Comparison of ENCODE assay signal across 12 cellular contexts in genomic region chr2:113200236-113200635, GRCh38. TPM values are rescaled to one million over a fixed set of nuclear protein-coding genes. Genes with fewer than 3 reads are reported as not detected.
DNase-seq lines count a peak whose midpoint lies in the region; ATAC-seq and TF ChIP-seq lines count a peak whose summit lies in the region.
"Had no signal": no experiment of that assay in that cellular context is flagged by ENCODE, and none has a peak within 500 bp of the region (broad histone marks: within the 10 kb centered on the region; RNA-seq: fewer than 3 reads in every experiment).

No MANE protein-coding gene starts in this region.

- H3K4me3 ChIP-seq in Caco-2 (ENCODE audit: low read depth, low read length) (no peak overlapping the region), IMR-90 (ENCODE audit: insufficient read depth, low read depth, low read length) (no peak overlapping the region), brain microvascular endothelial cell (ENCODE audit: low read depth, low read length) (no peak overlapping the region)

- no peaks in the 10 kb centered on the region for H4K20me1 ChIP-seq in IMR-90 (ENCODE audit: insufficient read depth, low read length)

- H2BK20ac ChIP-seq in IMR-90 (ENCODE audit: low read depth, low read length): no peak overlapping the region

- no peak overlapping the region for H4K8ac ChIP-seq in IMR-90 (ENCODE audit: low read depth in 2 of 2, low read length in 2 of 2)

- POLR2A ChIA-PET in Caco-2 (lab: Charles Lee): interaction anchor here (2.3 kb wide), 1 partner anchor 35 kb away, joined by 16 read pairs; no protein-coding TSS in a partner anchor
- POLR2A ChIA-PET in IMR-90 (lab: Charles Lee; ENCODE audit: unreplicated experiment): no interaction called here

- no peak overlapping the region for H3K4me2 ChIP-seq in IMR-90 (ENCODE audit: low read depth, low read length)

- H3K9me3 Mint-ChIP-seq in Caco-2 (ENCODE audit: unreplicated experiment) (no peaks in the 10 kb centered on the region), neural crest cell (no peaks in the 10 kb centered on the region)

- no peak overlapping the region for H2BK120ac ChIP-seq in IMR-90 (ENCODE audit: low read depth, low read length)

- WGBS in IMR-90 (ENCODE audit: extremely low coverage in 2 of 2, insufficient read length in 1 of 2), 2 experiments: no CpG with 5 or more reads among the region's 4 CpGs

- H3K4me3 Mint-ChIP-seq in Caco-2 (ENCODE audit: unreplicated experiment) (peak overlapping the region; percentile 81), neural crest cell (peak overlapping the region; percentile 57)

- H3K36me3 Mint-ChIP-seq in Caco-2 (ENCODE audit: insufficient read depth, unreplicated experiment) (peaks cover 7% of the 10 kb centered on the region), neural crest cell (ENCODE audit: low read depth) (no peaks in the 10 kb centered on the region)

- no peaks in the 10 kb centered on the region for H3K79me1 ChIP-seq in IMR-90 (ENCODE audit: low read depth in 1 of 2, low read length in 2 of 2)

- CTCF ChIA-PET in Caco-2 (lab: Charles Lee): interaction anchor here (1.3 to 3.2 kb wide), 5 partner anchors 12 to 61 kb away, joined by 4 to 78 read pairs (median 27); no protein-coding TSS in a partner anchor
- CTCF ChIA-PET in IMR-90 (lab: Yijun Ruan, JAX): interaction anchor here (2.1 kb wide), 1 partner anchor 63 kb away, joined by 24 read pairs; no protein-coding TSS in a partner anchor

- no peak overlapping the region for H4K5ac ChIP-seq in IMR-90 (ENCODE audit: low read depth, low read length)

- H3K4ac ChIP-seq in IMR-90 (ENCODE audit: low read depth, low read length): no peak overlapping the region

- no peaks in the 10 kb centered on the region for H3K9me1 ChIP-seq in IMR-90 (ENCODE audit: insufficient read depth, low read length)

- H3K56ac ChIP-seq in IMR-90 (ENCODE audit: extremely low read depth, insufficient read depth, low read length): no peak overlapping the region

- H3K27me3 ChIP-seq in Caco-2 (replicated peaks; ENCODE audit: control insufficient read depth, insufficient read depth, low read length) (no peaks in the 10 kb centered on the region), IMR-90 (ENCODE audit: control insufficient read depth, insufficient read depth, low read length) (peaks cover 19% of the 10 kb centered on the region; the same call in 1 of the 2 replicates), brain microvascular endothelial cell (replicated peaks) (no peaks in the 10 kb centered on the region)

- H3K9me3 ChIP-seq in Caco-2 (no peaks in the 10 kb centered on the region), IMR-90 (ENCODE audit: control insufficient read depth, insufficient read depth, low read length) (no peaks in the 10 kb centered on the region)
- H3K9me3 ChIP-seq: psoas muscle had no signal

- H3K4me1 ChIP-seq in Caco-2 (peaks cover 22% of the 10 kb centered on the region), IMR-90 (ENCODE audit: control insufficient read depth, insufficient read depth, low read length) (no peaks in the 10 kb centered on the region)
- H3K4me1 ChIP-seq: psoas muscle had no signal

- H4K91ac ChIP-seq in IMR-90 (ENCODE audit: insufficient read depth, low read depth, low read length): no peak overlapping the region

- H3K14ac ChIP-seq in IMR-90 (replicated peaks; ENCODE audit: low read depth, low read length): no peak overlapping the region

- no peak overlapping the region for H3K27ac Mint-ChIP-seq in Caco-2 (ENCODE audit: unreplicated experiment)
- H3K27ac Mint-ChIP-seq in neural crest cell (ENCODE audit: unreplicated experiment): no peak overlapping the region

- no peak overlapping the region for H3K23ac ChIP-seq in IMR-90 (ENCODE audit: low read depth, low read length)

- H3K4me1 Mint-ChIP-seq in Caco-2 (ENCODE audit: low read depth, unreplicated experiment) (peaks cover 7% of the 10 kb centered on the region), neural crest cell (peaks cover 22% of the 10 kb centered on the region)

- H2AFZ ChIP-seq in IMR-90 (replicated peaks; ENCODE audit: low read length, poor library complexity): peak overlapping the region; percentile 59

- H3K27me3 Mint-ChIP-seq in Caco-2 (ENCODE audit: insufficient read depth, unreplicated experiment): no peaks in the 10 kb centered on the region
- peaks cover 12% of the 10 kb centered on the region for H3K27me3 Mint-ChIP-seq in neural crest cell (ENCODE audit: low read depth)

- H2AK9ac ChIP-seq in IMR-90 (replicated peaks; ENCODE audit: low read depth, low read length, poor library complexity): peak overlapping the region; percentile 87

- peak in 1 of 2 experiments; percentile 29 for DNase-seq in Caco-2
- no peak for DNase-seq in IMR-90
- no peak for DNase-seq in brain microvascular endothelial cell
- DNase-seq in neural crest cell (ENCODE audit: low read depth, low spot score): no peak
- DNase-seq in NCI-H146 (lab: John Stamatoyannopoulos, UW): no peak
- DNase-seq in retina: no peak
- DNase-seq: activated CD4-positive, alpha-beta T cell treated with anti-CD3 and anti-CD28 coated beads, Interleukin-2, amount 50 U/mL, for 48 hours; amygdala; NCI-H187; psoas muscle had no signal

- peak; percentile 8 to 26 for TF ChIP-seq CTCF in Caco-2 (IDR thresholded peaks at IDR 0.05; ENCODE audit: insufficient read depth in 1 of 2, low read depth in 1 of 2, low read length in 1 of 2, severe bottlenecking in 1 of 2, unreplicated experiment in 1 of 2)
- no peak for TF ChIP-seq CTCF in IMR-90 (conservative IDR thresholded peaks at IDR 0.05; ENCODE audit: low read depth, low read length)
- peak; percentile 29 for TF ChIP-seq CTCF in brain microvascular endothelial cell (IDR thresholded peaks at IDR 0.05; ENCODE audit: low read depth, low read length, missing control alignments)
- peak; percentile 31 for TF ChIP-seq CTCF in neural crest cell (conservative IDR thresholded peaks at IDR 0.05)

- no peak overlapping the region for H2AK5ac ChIP-seq in IMR-90 (ENCODE audit: low read depth, low read length)

- in situ Hi-C loops in IMR-90 (cut with MboI; ENCODE audit: low sequenced_read_pairs): no loop called here
- in situ Hi-C loops in brain microvascular endothelial cell (cut with HindIII; ENCODE audit: low pct_ligation_motif_present, low sequenced_read_pairs): no loop called here

- intact Hi-C loops in Caco-2 (cut with micrococcal nuclease; ENCODE audit: unreplicated experiment): no loop called here
- intact Hi-C loops in IMR-90 (cut with micrococcal nuclease): loop anchor here (5.0 kb wide), 1 partner anchor 192 kb away; no protein-coding TSS in a partner anchor

- no peak for TF ChIP-seq POLR2A in IMR-90 (IDR thresholded peaks at IDR 0.05; ENCODE audit: low read depth, low read length)

- no TSS peak for BruUV-seq in Caco-2 (replicated peaks; lab: Mats Ljungman, UMichigan)
- no TSS peak for BruUV-seq in IMR-90 (replicated peaks; lab: Mats Ljungman, UMichigan)

- no peaks in the 10 kb centered on the region; the same call in 1 of the 2 replicates for H3K36me3 ChIP-seq in Caco-2 (ENCODE audit: control insufficient read depth, insufficient read depth, low read length)
- H3K36me3 ChIP-seq in IMR-90 (ENCODE audit: control insufficient read depth, insufficient read depth, low read length): no peaks in the 10 kb centered on the region
- no peaks in the 10 kb centered on the region for H3K36me3 ChIP-seq in brain microvascular endothelial cell (replicated peaks)

- no peak overlapping the region for H2BK15ac ChIP-seq in IMR-90 (ENCODE audit: low read depth, low read length)

- no peak overlapping the region for H3K9ac ChIP-seq in IMR-90 (ENCODE audit: low read depth, low read length)

- TF ChIP-seq RAD21 in IMR-90 (IDR thresholded peaks at IDR 0.05; ENCODE audit: low read length): no peak

- H3K27ac ChIP-seq in IMR-90 (ENCODE audit: insufficient read depth, low read length) (no peak overlapping the region), brain microvascular endothelial cell (no peak overlapping the region)
- H3K27ac ChIP-seq: psoas muscle had no signal

- H2BK5ac ChIP-seq in IMR-90 (ENCODE audit: low read depth, low read length, poor library complexity, severe bottlenecking): no peak overlapping the region

- no peak overlapping the region for H3K18ac ChIP-seq in IMR-90 (ENCODE audit: low read depth, low read length)

- ATAC-seq in IMR-90 (ENCODE audit: low read depth) (no peak), GM19023 (IDR thresholded peaks at IDR 0.05; ENCODE audit: unreplicated experiment) (no peak), HG03571 (IDR thresholded peaks at IDR 0.05; ENCODE audit: unreplicated experiment) (no peak)
- ATAC-seq: psoas muscle had no signal

- dilution Hi-C loops in IMR-90 (cut with HindIII; ENCODE audit: low sequenced_read_pairs, unreplicated experiment): no loop called here

TF ChIP-seq in IMR-90, 13 proteins besides CTCF, POLR2A, EP300 and RAD21 (continues in another document):
- no peak for TF ChIP-seq CEBPB (IDR thresholded peaks at IDR 0.05; ENCODE audit: low read depth, low read length)
- no peak for TF ChIP-seq MAZ (IDR thresholded peaks at IDR 0.05; ENCODE audit: borderline replicate concordance, low read depth, low read length)
- no peak for TF ChIP-seq SMC3 (IDR thresholded peaks at IDR 0.05; ENCODE audit: low read depth, low read length)
- no peak for TF ChIP-seq BHLHE40 (IDR thresholded peaks at IDR 0.05; ENCODE audit: low read depth, low read length)
- TF ChIP-seq, protein P1, sequence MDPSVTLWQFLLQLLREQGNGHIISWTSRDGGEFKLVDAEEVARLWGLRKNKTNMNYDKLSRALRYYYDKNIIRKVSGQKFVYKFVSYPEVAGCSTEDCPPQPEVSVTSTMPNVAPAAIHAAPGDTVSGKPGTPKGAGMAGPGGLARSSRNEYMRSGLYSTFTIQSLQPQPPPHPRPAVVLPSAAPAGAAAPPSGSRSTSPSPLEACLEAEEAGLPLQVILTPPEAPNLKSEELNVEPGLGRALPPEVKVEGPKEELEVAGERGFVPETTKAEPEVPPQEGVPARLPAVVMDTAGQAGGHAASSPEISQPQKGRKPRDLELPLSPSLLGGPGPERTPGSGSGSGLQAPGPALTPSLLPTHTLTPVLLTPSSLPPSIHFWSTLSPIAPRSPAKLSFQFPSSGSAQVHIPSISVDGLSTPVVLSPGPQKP (IDR thresholded peaks at IDR 0.05; ENCODE audit: borderline replicate concordance, low read depth, low read length): no peak
- TF ChIP-seq RFX5 (IDR thresholded peaks at IDR 0.05; ENCODE audit: low read depth, low read length): no peak
- no peak for TF ChIP-seq USF2 (IDR thresholded peaks at IDR 0.05; ENCODE audit: low read depth, low read length)

RNA-seq across cellular contexts. Expression of gene PSD4, which starts 26.5 kb away (rescaled TPM):
- total RNA-seq in Caco-2 (2022) (15.5 and 18.7 TPM in 2 replicates), IMR-90 (2012; rRNA removed) (0.28 and 0.36 TPM in 2 replicates), neural crest cell (2.4 and 2.9 TPM in 2 replicates)
- 0.55 and 0.70 TPM in 2 replicates for polyA plus RNA-seq in IMR-90 (2012; rRNA removed)
- polyA plus RNA-seq in IMR-90 (2012; cell fraction: cytosol; rRNA removed): 0.48 and 0.76 TPM in 2 replicates
- 0.66 and 0.72 TPM in 2 replicates for polyA plus RNA-seq in IMR-90 (2012; cell fraction: nucleus; rRNA removed; ENCODE audit: low replicate concordance)
